Comparison of ENCODE assay signal across 10 cellular contexts in genomic region chr9:109416135-109416706, GRCh38.
DNase-seq lines count a peak whose midpoint lies in the region; ATAC-seq lines count a peak whose summit lies in the region.
"Had no signal": no experiment of that assay in that cellular context is flagged by ENCODE, and none has a peak within 500 bp of the region (broad histone marks: within the 10 kb centered on the region; RNA-seq: fewer than 3 reads in every experiment).

No MANE protein-coding gene starts in this region.

- H2AFZ ChIP-seq in GM23248, result no peak overlapping the region
- H2AFZ ChIP-seq: neural progenitor cell had no signal

- H3K36me3 ChIP-seq in GM23248 (ENCODE audit: low read depth), result no peaks in the 10 kb centered on the region
- H3K36me3 ChIP-seq: neural progenitor cell had no signal

- H3K4me3 ChIP-seq in GM23248, result no peak overlapping the region
- H3K4me3 ChIP-seq: neural progenitor cell had no signal

- H3K9me3 Mint-ChIP-seq in activated T-cell treated with anti-CD3 and anti-CD28 coated beads, Interleukin-2, amount 50 U/mL, for 72 hours, result no peaks in the 10 kb centered on the region
- H3K9me3 Mint-ChIP-seq: dendritic cell treated with granulocyte-macrophage colony-stimulating factor and Interleukin-4, amounts not matched to agents 40 ng/mL and 50 ng/mL, for 4 days; neural progenitor cell had no signal

- peak; percentile 53 to 59 for DNase-seq in activated T-cell treated with anti-CD3 and anti-CD28 coated beads, Interleukin-2, amount 50 U/mL, for 72 hours
- DNase-seq in activated T-cell treated with anti-CD3 and anti-CD28 coated beads for 4 hours (no peak), GM23248 (no peak), hypothalamus (lab: John Stamatoyannopoulos, UW) (no peak), left lobe of liver (ENCODE audit: low spot score) (no peak)
- peak; percentile 34 for DNase-seq in stimulated activated naive CD8-positive, alpha-beta T cell treated with anti-CD3 and anti-CD28 coated beads, Interleukin-15, Interleukin-2, amounts not matched to agents 100 U/mL and 50 U/mL, for 24 hours

- peaks cover 83% of the 10 kb centered on the region for H3K4me1 Mint-ChIP-seq in activated T-cell treated with anti-CD3 and anti-CD28 coated beads, Interleukin-2, amount 50 U/mL, for 72 hours (ENCODE audit: low read depth)

- no peaks in the 10 kb centered on the region for H3K9me3 ChIP-seq in GM23248 (ENCODE audit: low read depth)

- H4K20me1 ChIP-seq in GM23248 (ENCODE audit: insufficient read depth), result no peaks in the 10 kb centered on the region

- H3K27me3 Mint-ChIP-seq in activated T-cell treated with anti-CD3 and anti-CD28 coated beads, Interleukin-2, amount 50 U/mL, for 72 hours (ENCODE audit: low read depth), result peaks cover 17% of the 10 kb centered on the region

- no peak overlapping the region for H3K9ac ChIP-seq in GM23248
- H3K9ac ChIP-seq: neural progenitor cell had no signal

- H3K4me3 Mint-ChIP-seq in activated T-cell treated with anti-CD3 and anti-CD28 coated beads, Interleukin-2, amount 50 U/mL, for 72 hours, result peak overlapping the region; percentile 36 to 55
- H3K4me3 Mint-ChIP-seq: dendritic cell treated with granulocyte-macrophage colony-stimulating factor and Interleukin-4, amounts not matched to agents 40 ng/mL and 50 ng/mL, for 4 days had no signal

- H3K4me1 ChIP-seq in GM23248 (ENCODE audit: insufficient read depth), result no peaks in the 10 kb centered on the region

- no peaks in the 10 kb centered on the region for H3K27me3 ChIP-seq in GM23248 (replicated peaks; ENCODE audit: insufficient read depth)
- H3K27me3 ChIP-seq: neural progenitor cell had no signal

- peaks cover 1 to 5% of the 10 kb centered on the region in 2 donors for H3K36me3 Mint-ChIP-seq in activated T-cell treated with anti-CD3 and anti-CD28 coated beads, Interleukin-2, amount 50 U/mL, for 72 hours (ENCODE audit: insufficient read depth in 2 of 2)
- H3K36me3 Mint-ChIP-seq: neural progenitor cell had no signal

- no peaks in the 10 kb centered on the region for H3K79me2 ChIP-seq in GM23248 (ENCODE audit: insufficient read depth)

- no peak overlapping the region for H3K27ac ChIP-seq in GM23248
- H3K27ac ChIP-seq: neural progenitor cell had no signal

- H3F3A ChIP-seq in GM23248 (ENCODE audit: insufficient read depth), result no peaks in the 10 kb centered on the region

- ATAC-seq in activated T-cell treated with anti-CD3 and anti-CD28 coated beads, Interleukin-2, amount 50 U/mL, for 72 hours (replicated peaks in 1 of 2), result peak; percentile 49 to 55
- ATAC-seq in GM21786 (IDR thresholded peaks at IDR 0.05; ENCODE audit: unreplicated experiment) (peak; percentile 52), HG03469 (IDR thresholded peaks at IDR 0.05; ENCODE audit: unreplicated experiment) (peak; percentile 36), left lobe of liver (no peak)
- ATAC-seq in stimulated activated naive CD8-positive, alpha-beta T cell treated with anti-CD3 and anti-CD28 coated beads, Interleukin-15, Interleukin-2, amounts not matched to agents 100 U/mL and 50 U/mL, for 24 hours, result peak; percentile 42

- no peaks in the 10 kb centered on the region for H3K9me2 ChIP-seq in GM23248 (ENCODE audit: insufficient read depth)

- 78 to 80% methylated on average over 10 of the region's 10 CpGs for WGBS in GM23248 (ENCODE audit: low coverage in 1 of 2, low lambda C conversion rate in 2 of 2, missing lambda C conversion rate in 2 of 2), 2 experiments

- in situ Hi-C loops in GM23248 (cut with MboI), result no loop called here

- no peak overlapping the region for H3K27ac Mint-ChIP-seq in activated T-cell treated with anti-CD3 and anti-CD28 coated beads, Interleukin-2, amount 50 U/mL, for 72 hours
- H3K27ac Mint-ChIP-seq: dendritic cell treated with granulocyte-macrophage colony-stimulating factor and Interleukin-4, amounts not matched to agents 40 ng/mL and 50 ng/mL, for 4 days had no signal

- no peak overlapping the region for H3K4me2 ChIP-seq in GM23248 (ENCODE audit: unreplicated experiment)
- H3K4me2 ChIP-seq: neural progenitor cell had no signal

Comparison
In these comparisons a context has a peak if more than half of its experiments do, and no peak if none do; other contexts are left out.
1. DNase-seq: peak in activated T-cell treated with anti-CD3 and anti-CD28 coated beads, Interleukin-2, amount 50 U/mL, for 72 hours (2 of 2) and stimulated activated naive CD8-positive, alpha-beta T cell treated with anti-CD3 and anti-CD28 coated beads, Interleukin-15, Interleukin-2, amounts not matched to agents 100 U/mL and 50 U/mL, for 24 hours (single experiment); none in activated T-cell treated with anti-CD3 and anti-CD28 coated beads for 4 hours (single experiment), GM23248 (single experiment), hypothalamus (0 of 51) and left lobe of liver (single experiment).